9 cellular contexts compared by ENCODE assay signal in the genomic region with DNA sequence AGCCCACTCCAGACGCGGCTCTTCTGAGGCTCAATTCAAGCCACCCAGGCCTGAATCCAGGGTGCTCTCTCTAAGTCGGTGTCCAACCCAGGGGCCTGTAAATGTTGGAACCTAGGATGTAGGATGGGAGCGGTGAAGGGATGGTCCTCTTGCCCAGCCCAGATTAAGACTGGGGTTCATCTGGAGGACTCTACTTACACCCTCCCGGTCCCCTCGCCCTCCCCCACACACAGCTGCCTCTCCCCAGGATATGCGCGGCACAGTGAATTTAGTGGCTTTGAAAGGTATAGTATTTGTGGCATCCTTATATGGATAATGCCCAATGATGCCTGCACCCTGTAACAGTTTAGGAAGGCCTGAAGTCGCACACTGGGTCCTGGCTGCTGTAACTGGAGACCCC. TPM values are rescaled to one million over a fixed set of nuclear protein-coding genes. Genes with fewer than 3 reads are reported as not detected.
DNase-seq lines count a peak whose midpoint lies in the region; ATAC-seq and TF ChIP-seq lines count a peak whose summit lies in the region.
"Had no signal": no experiment of that assay in that cellular context is flagged by ENCODE, and none has a peak within 500 bp of the region (broad histone marks: within the 10 kb centered on the region; RNA-seq: fewer than 3 reads in every experiment).

No MANE protein-coding gene starts in this region.

- TF ChIP-seq CTCF in chondrocyte (IDR thresholded peaks at IDR 0.05), result no peak

- H3K9me3 ChIP-seq in mucosa of rectum (ENCODE audit: control insufficient read depth in 2 of 2, low read length in 2 of 2), result no peaks in the 10 kb centered on the region

- no peak for ATAC-seq in activated naive CD8-positive, alpha-beta T cell treated with anti-CD3 and anti-CD28 coated beads, Interleukin-2, amount 10 ng/mL, durations not matched to agents 7 days and 5 days (ENCODE audit: low read depth)

- H3K4me1 Mint-ChIP-seq in activated naive CD8-positive, alpha-beta T cell treated with anti-CD3 and anti-CD28 coated beads, Interleukin-2, amount 10 ng/mL, durations not matched to agents 7 days and 5 days, result peaks cover 5% of the 10 kb centered on the region
- no peaks in the 10 kb centered on the region for H3K4me1 Mint-ChIP-seq in activated naive CD8-positive, alpha-beta T cell treated with anti-CD3 and anti-CD28 coated beads for 36 hours
- peaks cover 31% of the 10 kb centered on the region for H3K4me1 Mint-ChIP-seq in chondrocyte (ENCODE audit: low read depth)
- H3K4me1 Mint-ChIP-seq: activated naive CD4-positive, alpha-beta T cell treated with anti-CD3 and anti-CD28 coated beads, Interleukin-2, amount 50 U/mL, for 24 hours had no signal

- H3K27me3 ChIP-seq in mucosa of rectum (ENCODE audit: control insufficient read depth in 2 of 2, insufficient read depth in 2 of 2, low read length in 2 of 2), result peaks cover 0 to 7% of the 10 kb centered on the region in 2 donors

- no peaks in the 10 kb centered on the region for H3K36me3 Mint-ChIP-seq in activated naive CD8-positive, alpha-beta T cell treated with anti-CD3 and anti-CD28 coated beads, Interleukin-2, amount 10 ng/mL, durations not matched to agents 7 days and 5 days
- H3K36me3 Mint-ChIP-seq in activated naive CD8-positive, alpha-beta T cell treated with anti-CD3 and anti-CD28 coated beads for 36 hours, result no peaks in the 10 kb centered on the region
- H3K36me3 Mint-ChIP-seq in chondrocyte (ENCODE audit: low read depth), result peaks cover 16% of the 10 kb centered on the region
- H3K36me3 Mint-ChIP-seq: activated naive CD4-positive, alpha-beta T cell treated with anti-CD3 and anti-CD28 coated beads, Interleukin-2, amount 50 U/mL, for 24 hours had no signal

- no peak overlapping the region for H3K27ac Mint-ChIP-seq in activated naive CD8-positive, alpha-beta T cell treated with anti-CD3 and anti-CD28 coated beads, Interleukin-2, amount 10 ng/mL, durations not matched to agents 7 days and 5 days
- no peak overlapping the region for H3K27ac Mint-ChIP-seq in activated naive CD8-positive, alpha-beta T cell treated with anti-CD3 and anti-CD28 coated beads for 36 hours
- peak overlapping the region; percentile 87 for H3K27ac Mint-ChIP-seq in chondrocyte (ENCODE audit: unreplicated experiment)
- H3K27ac Mint-ChIP-seq: activated naive CD4-positive, alpha-beta T cell treated with anti-CD3 and anti-CD28 coated beads, Interleukin-2, amount 50 U/mL, for 24 hours had no signal

- no peak for DNase-seq in activated naive CD8-positive, alpha-beta T cell treated with anti-CD3 and anti-CD28 coated beads, Interleukin-2, amount 10 ng/mL, durations not matched to agents 7 days and 5 days
- DNase-seq in activated naive CD8-positive, alpha-beta T cell treated with anti-CD3 and anti-CD28 coated beads for 36 hours, result no peak
- no peak for DNase-seq in chondrocyte (ENCODE audit: low spot score)
- no peak for DNase-seq in DMS79 (lab: John Stamatoyannopoulos, UW)
- DNase-seq in SKM-1 (lab: John Stamatoyannopoulos, UW; ENCODE audit: unreplicated experiment), result no peak
- no peak for DNase-seq in COLO668 (lab: John Stamatoyannopoulos, UW; ENCODE audit: unreplicated experiment)

- no peaks in the 10 kb centered on the region for H3K4me1 ChIP-seq in mucosa of rectum (ENCODE audit: control insufficient read depth in 2 of 2, insufficient read depth in 2 of 2, low read length in 2 of 2)
- H3K4me1 ChIP-seq in urinary bladder (ENCODE audit: insufficient read depth), result no peaks in the 10 kb centered on the region

- H3K9me3 Mint-ChIP-seq in activated naive CD8-positive, alpha-beta T cell treated with anti-CD3 and anti-CD28 coated beads, Interleukin-2, amount 10 ng/mL, durations not matched to agents 7 days and 5 days, result no peaks in the 10 kb centered on the region
- H3K9me3 Mint-ChIP-seq in activated naive CD8-positive, alpha-beta T cell treated with anti-CD3 and anti-CD28 coated beads for 36 hours, result no peaks in the 10 kb centered on the region
- no peaks in the 10 kb centered on the region for H3K9me3 Mint-ChIP-seq in chondrocyte (ENCODE audit: low read depth)
- H3K9me3 Mint-ChIP-seq: activated naive CD4-positive, alpha-beta T cell treated with anti-CD3 and anti-CD28 coated beads, Interleukin-2, amount 50 U/mL, for 24 hours had no signal

- H3K36me3 ChIP-seq in mucosa of rectum (ENCODE audit: control insufficient read depth in 2 of 2, insufficient read depth in 2 of 2, low read length in 2 of 2) (no peaks in the 10 kb centered on the region), urinary bladder (ENCODE audit: insufficient read depth) (no peaks in the 10 kb centered on the region)

- H3K27ac ChIP-seq in mucosa of rectum (ENCODE audit: low read depth in 2 of 2, low read length in 2 of 2) (peak overlapping the region; percentile 56 to 77), urinary bladder (ENCODE audit: low read depth) (peak overlapping the region; percentile 42)

- H3K4me3 ChIP-seq in mucosa of rectum (ENCODE audit: low read length in 2 of 2), result peak overlapping the region; percentile 67 to 73
- peak overlapping the region; percentile 90 for H3K4me3 ChIP-seq in urinary bladder (ENCODE audit: low read depth, low read length)

- POLR2A ChIA-PET in activated naive CD8-positive, alpha-beta T cell treated with anti-CD3 and anti-CD28 coated beads, Interleukin-2, amount 10 ng/mL, durations not matched to agents 7 days and 5 days (lab: Charles Lee), result no interaction called here

- peaks cover 62% of the 10 kb centered on the region for H3K27me3 Mint-ChIP-seq in activated naive CD8-positive, alpha-beta T cell treated with anti-CD3 and anti-CD28 coated beads, Interleukin-2, amount 10 ng/mL, durations not matched to agents 7 days and 5 days
- H3K27me3 Mint-ChIP-seq in activated naive CD8-positive, alpha-beta T cell treated with anti-CD3 and anti-CD28 coated beads for 36 hours, result peaks cover 50% of the 10 kb centered on the region
- no peaks in the 10 kb centered on the region for H3K27me3 Mint-ChIP-seq in chondrocyte (ENCODE audit: low read depth)

- H3K9ac ChIP-seq in mucosa of rectum (ENCODE audit: low read depth in 1 of 2, low read length in 2 of 2), result peak overlapping the region in 1 of 2 donors; percentile 60

- 39% methylated on average over 9 of the region's 9 CpGs for WGBS in urinary bladder

- peak overlapping the region; percentile 77 for H3K4me3 Mint-ChIP-seq in activated naive CD8-positive, alpha-beta T cell treated with anti-CD3 and anti-CD28 coated beads, Interleukin-2, amount 10 ng/mL, durations not matched to agents 7 days and 5 days
- H3K4me3 Mint-ChIP-seq in activated naive CD8-positive, alpha-beta T cell treated with anti-CD3 and anti-CD28 coated beads for 36 hours, result no peak overlapping the region
- H3K4me3 Mint-ChIP-seq in chondrocyte (ENCODE audit: unreplicated experiment), result peak overlapping the region; percentile 94
- H3K4me3 Mint-ChIP-seq: activated naive CD4-positive, alpha-beta T cell treated with anti-CD3 and anti-CD28 coated beads, Interleukin-2, amount 50 U/mL, for 24 hours had no signal

RNA-seq across cellular contexts. Expression of a gene that starts 0.9 kb away (rescaled TPM):
- total RNA-seq in activated naive CD8-positive, alpha-beta T cell treated with anti-CD3 and anti-CD28 coated beads, Interleukin-2, amount 10 ng/mL, durations not matched to agents 7 days and 5 days, result under 1 TPM; 0.43 to 0.75 TPM
- total RNA-seq in activated naive CD8-positive, alpha-beta T cell treated with anti-CD3 and anti-CD28 coated beads for 36 hours, result under 1 TPM; 0.22 to 0.29 TPM
- total RNA-seq in chondrocyte (1,183 to 1,794 TPM (median 1,190 TPM) in 3 replicates), urinary bladder (698 TPM)
- polyA plus RNA-seq in urinary bladder, result 75.5 TPM

Comparison
In these comparisons a context has a peak if more than half of its experiments do, and no peak if none do; other contexts are left out.
1. RNA of a gene that starts 0.9 kb away (total RNA-seq): 1,183 to 1,794 TPM in chondrocyte and 698 TPM in urinary bladder (single experiment); 0.43 to 0.75 TPM in activated naive CD8-positive, alpha-beta T cell treated with anti-CD3 and anti-CD28 coated beads, Interleukin-2, amount 10 ng/mL, durations not matched to agents 7 days and 5 days and 0.22 to 0.29 TPM in activated naive CD8-positive, alpha-beta T cell treated with anti-CD3 and anti-CD28 coated beads for 36 hours; every median in the first group is over 100 times any median in the second.